26 cellular contexts compared by ENCODE assay signal in the genomic region with DNA sequence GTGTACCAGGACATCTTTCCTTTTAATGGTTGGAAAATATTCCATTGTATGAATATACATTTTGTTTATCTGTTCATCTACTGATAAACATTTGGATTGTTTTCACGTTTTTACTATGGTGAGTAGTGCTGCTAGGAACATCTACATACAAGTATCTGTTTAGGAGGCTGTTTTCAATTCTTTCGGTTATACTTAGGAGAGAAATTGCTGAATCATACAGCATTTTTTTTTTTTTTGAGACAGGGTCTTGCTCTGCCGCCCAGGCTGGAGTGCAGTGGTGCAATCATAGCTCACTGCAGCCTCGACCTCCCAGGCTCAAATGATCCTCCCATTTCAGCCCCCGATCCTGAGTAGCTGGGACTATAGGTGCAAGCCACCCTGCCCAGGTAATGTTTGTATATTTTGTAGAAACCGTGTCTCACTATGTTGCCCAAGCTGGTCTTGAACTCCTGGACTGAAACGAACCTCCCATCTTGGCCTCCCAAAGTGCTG.
"Had no signal": no experiment of that assay in that cellular context is flagged by ENCODE, and none has a peak within 500 bp of the region (broad histone marks: within the 10 kb centered on the region; RNA-seq: fewer than 3 reads in every experiment).

No MANE protein-coding gene starts in this region.

- H3K4me3 Mint-ChIP-seq: activated CD8-positive, alpha-beta T cell treated with anti-CD3 and anti-CD28 coated beads, Interleukin-2, amount 10 ng/mL, durations not matched to agents 7 days and 5 days; activated naive CD4-positive, alpha-beta T cell treated with anti-CD3 and anti-CD28 coated beads, Interleukin-2, amount 50 U/mL, for 24 hours; activated T-helper 1 cell treated with anti-CD3 and anti-CD28 coated beads, Interleukin-12 subunit alpha, Interleukin-12 subunit beta, Interleukin-2, Interleukin-4 antibody, amounts not matched to agents 30 ng/mL and 10 ng/mL and 1 ng/mL, durations not matched to agents 14 hours and 24 hours and 36 hours; dendritic cell treated with granulocyte-macrophage colony-stimulating factor and Interleukin-4, amounts not matched to agents 40 ng/mL and 50 ng/mL, for 4 days; naive B cell; stimulated activated naive B cell treated with anti-CD40 and anti-IgM and Interleukin-4, amounts not matched to agents 10 μg/mL and 1 μg/mL and 100 μg/mL, for 72 hours; T-cell; T-helper 2 cell treated with Interferon-gamma antibody and Interleukin-4, amounts not matched to agents 5 μg/mL and 100 μg/mL, for 36 hours had no signal

- H3K9me3 Mint-ChIP-seq: activated naive CD4-positive, alpha-beta T cell treated with anti-CD3 and anti-CD28 coated beads, Interleukin-2, amount 50 U/mL, for 24 hours; activated T-helper 1 cell treated with anti-CD3 and anti-CD28 coated beads, Interleukin-12 subunit alpha, Interleukin-12 subunit beta, Interleukin-2, Interleukin-4 antibody, amounts not matched to agents 30 ng/mL and 10 ng/mL and 1 ng/mL, durations not matched to agents 14 hours and 24 hours and 36 hours; brain; dendritic cell treated with granulocyte-macrophage colony-stimulating factor and Interleukin-4, amounts not matched to agents 40 ng/mL and 50 ng/mL, for 4 days; neural progenitor cell; stimulated activated naive B cell treated with anti-CD40 and anti-IgM and Interleukin-4, amounts not matched to agents 10 μg/mL and 1 μg/mL and 100 μg/mL, for 72 hours; T-cell; T-helper 2 cell treated with Interferon-gamma antibody and Interleukin-4, amounts not matched to agents 5 μg/mL and 100 μg/mL, for 36 hours had no signal

- H3K9me3 ChIP-seq: heart right ventricle, testis, upper lobe of left lung had no signal

- H3K27me3 ChIP-seq: testis, upper lobe of left lung had no signal

- DNase-seq: activated CD4-positive, alpha-beta T cell treated with anti-CD3 and anti-CD28 coated beads for 1 hour; activated CD4-positive, alpha-beta T cell treated with anti-CD3 and anti-CD28 coated beads, Interleukin-2, amount 50 U/mL, for 1 hour; activated CD8-positive, alpha-beta T cell treated with anti-CD3 and anti-CD28 coated beads, Interleukin-2, amount 10 ng/mL, durations not matched to agents 7 days and 5 days; activated gamma-delta T cell treated with Interleukin-2 at 50 U/mL for 16 hours; anterior cingulate cortex; caudate nucleus; effector CD4-positive, alpha-beta T cell; heart right ventricle; left ventricle myocardium superior; mammary epithelial cell; naive B cell; retina; stimulated activated CD4-positive, alpha-beta T cell treated with anti-CD3 and anti-CD28 coated beads, Interleukin-2, amount 100 ng/mL, for 48 hours; stimulated activated CD8-positive, alpha-beta memory T cell treated with anti-CD3 and anti-CD28 coated beads, Interleukin-4, amount 100 ng/mL, for 48 hours; stimulated activated naive B cell treated with anti-CD40 and anti-IgM and Interleukin-4, amounts not matched to agents 10 μg/mL and 1 μg/mL and 100 μg/mL, for 72 hours; T-cell; testis; upper lobe of left lung had no signal

- H2AFZ ChIP-seq: neural progenitor cell had no signal

- H3K4me3 ChIP-seq: heart right ventricle, neural progenitor cell, testis, upper lobe of left lung had no signal

- H3K27ac Mint-ChIP-seq: activated CD8-positive, alpha-beta T cell treated with anti-CD3 and anti-CD28 coated beads, Interleukin-2, amount 10 ng/mL, durations not matched to agents 7 days and 5 days; activated naive CD4-positive, alpha-beta T cell treated with anti-CD3 and anti-CD28 coated beads, Interleukin-2, amount 50 U/mL, for 24 hours; activated T-helper 1 cell treated with anti-CD3 and anti-CD28 coated beads, Interleukin-12 subunit alpha, Interleukin-12 subunit beta, Interleukin-2, Interleukin-4 antibody, amounts not matched to agents 30 ng/mL and 10 ng/mL and 1 ng/mL, durations not matched to agents 14 hours and 24 hours and 36 hours; dendritic cell treated with granulocyte-macrophage colony-stimulating factor and Interleukin-4, amounts not matched to agents 40 ng/mL and 50 ng/mL, for 4 days; naive B cell; neural progenitor cell; stimulated activated naive B cell treated with anti-CD40 and anti-IgM and Interleukin-4, amounts not matched to agents 10 μg/mL and 1 μg/mL and 100 μg/mL, for 72 hours; T-cell; T-helper 2 cell treated with Interferon-gamma antibody and Interleukin-4, amounts not matched to agents 5 μg/mL and 100 μg/mL, for 36 hours had no signal

- FAIRE-seq: endometrium had no signal

- H3K36me3 ChIP-seq: heart right ventricle, neural progenitor cell, upper lobe of left lung had no signal

- H3K36me3 Mint-ChIP-seq: activated naive CD4-positive, alpha-beta T cell treated with anti-CD3 and anti-CD28 coated beads, Interleukin-2, amount 50 U/mL, for 24 hours; brain; naive B cell; neural progenitor cell; stimulated activated naive B cell treated with anti-CD40 and anti-IgM and Interleukin-4, amounts not matched to agents 10 μg/mL and 1 μg/mL and 100 μg/mL, for 72 hours; T-cell had no signal

- ATAC-seq: activated CD8-positive, alpha-beta T cell treated with anti-CD3 and anti-CD28 coated beads, Interleukin-2, amount 10 ng/mL, durations not matched to agents 7 days and 5 days; heart right ventricle; left ventricle myocardium superior; stimulated activated naive B cell treated with anti-CD40 and anti-IgM and Interleukin-4, amounts not matched to agents 10 μg/mL and 1 μg/mL and 100 μg/mL, for 72 hours; T-cell had no signal

- H3K4me1 ChIP-seq: testis had no signal

- H3K9ac ChIP-seq: neural progenitor cell had no signal

- H3K27ac ChIP-seq: heart right ventricle, neural progenitor cell, testis, upper lobe of left lung, VCaP had no signal
